In genomic region chr15:72599855-72600464, GRCh38 we compare ENCODE assay signal across 8 cellular contexts. TPM values are rescaled to one million over a fixed set of nuclear protein-coding genes. Genes with fewer than 3 reads are reported as not detected.
DNase-seq lines count a peak whose midpoint lies in the region; ATAC-seq, FAIRE-seq and TF ChIP-seq lines count a peak whose summit lies in the region.

No MANE protein-coding gene starts in this region.

- no peak overlapping the region for H3K4me3 Mint-ChIP-seq in natural killer cell
- no peak overlapping the region for H3K4me3 Mint-ChIP-seq in natural killer cell treated with Interleukin-12 subunit alpha and Interleukin-12 subunit beta and Interleukin-15 and Interleukin-18, amount 100 ng/mL, for 72 hours

- H3K36me3 Mint-ChIP-seq in natural killer cell, result no peaks in the 10 kb centered on the region
- H3K36me3 Mint-ChIP-seq in natural killer cell treated with Interleukin-12 subunit alpha and Interleukin-12 subunit beta and Interleukin-15 and Interleukin-18, amount 100 ng/mL, for 72 hours, result no peaks in the 10 kb centered on the region

- ATAC-seq in natural killer cell, result peak in 1 of 3 donors; percentile 40
- ATAC-seq in natural killer cell treated with Interleukin-12 subunit alpha and Interleukin-12 subunit beta and Interleukin-15 and Interleukin-18, amount 100 ng/mL, for 72 hours, result no peak

- H3K4me3 ChIP-seq in retinal pigment epithelial cell (ENCODE audit: low read length), result no peak overlapping the region

- peak; percentile 76 for FAIRE-seq in TTC549 (lab: Jason Lieb, UNC)
- no peak for FAIRE-seq in frontal cortex (lab: Jason Lieb, UNC)

- TF ChIP-seq CTCF in natural killer cell (IDR thresholded peaks at IDR 0.05), result peak; percentile 66
- peak; percentile 74 for TF ChIP-seq CTCF in retinal pigment epithelial cell (conservative IDR thresholded peaks at IDR 0.05; ENCODE audit: low read depth, low read length)

- no peaks in the 10 kb centered on the region for H3K27me3 Mint-ChIP-seq in natural killer cell (ENCODE audit: low read depth in 2 of 2)
- peaks cover 0 to 4% of the 10 kb centered on the region in 2 donors for H3K27me3 Mint-ChIP-seq in natural killer cell treated with Interleukin-12 subunit alpha and Interleukin-12 subunit beta and Interleukin-15 and Interleukin-18, amount 100 ng/mL, for 72 hours

- no peaks in the 10 kb centered on the region for H3K4me1 Mint-ChIP-seq in natural killer cell
- H3K4me1 Mint-ChIP-seq in natural killer cell treated with Interleukin-12 subunit alpha and Interleukin-12 subunit beta and Interleukin-15 and Interleukin-18, amount 100 ng/mL, for 72 hours (ENCODE audit: low read depth in 2 of 2), result no peaks in the 10 kb centered on the region

- intact Hi-C loops in natural killer cell (cut with micrococcal nuclease) (loop anchor here (5.0 to 10.0 kb wide), 2 partner anchors 75 to 482 kb away; no protein-coding TSS in a partner anchor), posterior vena cava (cut with DNase I) (no loop called here)

- no peak for DNase-seq in natural killer cell
- DNase-seq in natural killer cell treated with Interleukin-12 subunit alpha and Interleukin-12 subunit beta and Interleukin-15 and Interleukin-18, amount 100 ng/mL, for 72 hours (ENCODE audit: low spot score), result no peak
- peak; percentile 39 to 63 for DNase-seq in Kasumi-1 (lab: John Stamatoyannopoulos, UW)
- peak; percentile 17 to 51 for DNase-seq in frontal cortex (ENCODE audit: low spot score in 2 of 2)
- no peak for DNase-seq in retinal pigment epithelial cell (ENCODE audit: low read depth)
- no peak for DNase-seq in ecto neural progenitor cell (ENCODE audit: low spot score)
- DNase-seq in posterior vena cava (ENCODE audit: low spot score), result no peak

- no peak overlapping the region for H3K27ac Mint-ChIP-seq in natural killer cell
- H3K27ac Mint-ChIP-seq in natural killer cell treated with Interleukin-12 subunit alpha and Interleukin-12 subunit beta and Interleukin-15 and Interleukin-18, amount 100 ng/mL, for 72 hours, result no peak overlapping the region

- no peaks in the 10 kb centered on the region for H3K9me3 Mint-ChIP-seq in natural killer cell
- H3K9me3 Mint-ChIP-seq in natural killer cell treated with Interleukin-12 subunit alpha and Interleukin-12 subunit beta and Interleukin-15 and Interleukin-18, amount 100 ng/mL, for 72 hours, result no peaks in the 10 kb centered on the region

RNA-seq across cellular contexts. Expression of gene GOLGA6B, which starts 54.5 kb away (rescaled TPM):
- total RNA-seq in natural killer cell (1 to 10 TPM in 1 of 3 donors, not detected in 2; 1.1 TPM), frontal cortex (not detected), posterior vena cava (not detected)
- total RNA-seq in natural killer cell treated with Interleukin-12 subunit alpha and Interleukin-12 subunit beta and Interleukin-15 and Interleukin-18, amount 100 ng/mL, for 72 hours, result not detected

Comparison
In these comparisons a context has a peak if more than half of its experiments do, and no peak if none do; other contexts are left out.
1. DNase-seq: peak in Kasumi-1 (2 of 2) and frontal cortex (2 of 2); none in natural killer cell (single experiment), natural killer cell treated with Interleukin-12 subunit alpha and Interleukin-12 subunit beta and Interleukin-15 and Interleukin-18, amount 100 ng/mL, for 72 hours (single experiment), retinal pigment epithelial cell (single experiment), ecto neural progenitor cell (single experiment) and posterior vena cava (single experiment).